13 cellular contexts compared by ENCODE assay signal in genomic region chr21:42677339-42678117, GRCh38. TPM values are rescaled to one million over a fixed set of nuclear protein-coding genes. Genes with fewer than 3 reads are reported as not detected.
DNase-seq lines count a peak whose midpoint lies in the region; ATAC-seq and TF ChIP-seq lines count a peak whose summit lies in the region.
"Had no signal": no experiment of that assay in that cellular context is flagged by ENCODE, and none has a peak within 500 bp of the region (broad histone marks: within the 10 kb centered on the region; RNA-seq: fewer than 3 reads in every experiment).

No MANE protein-coding gene starts in this region.

- peak overlapping the region in 3 of 10 donors; percentile 11 to 23 (median 21) for H3K4me3 Mint-ChIP-seq in naive thymus-derived CD4-positive, alpha-beta T cell
- H3K4me3 Mint-ChIP-seq: natural killer cell treated with Interleukin-12 subunit alpha and Interleukin-12 subunit beta and Interleukin-15 and Interleukin-18, amount 100 ng/mL, for 72 hours had no signal

- WGBS in mammary epithelial cell (ENCODE audit: low coverage, missing lambda C conversion rate), result 69% methylated on average over 14 of the region's 14 CpGs

- dilution Hi-C loops in mammary epithelial cell (cut with HindIII; ENCODE audit: low sequenced_read_pairs), result no loop called here

- peaks cover 5% of the 10 kb centered on the region for H3K4me1 ChIP-seq in mammary epithelial cell (ENCODE audit: insufficient read depth, low read length)
- H3K4me1 ChIP-seq in naive thymus-derived CD4-positive, alpha-beta T cell (ENCODE audit: control insufficient read depth in 2 of 2, insufficient read depth in 2 of 2, low read length in 2 of 2), result peaks cover 0 to 25% of the 10 kb centered on the region in 2 donors

- peak overlapping the region; percentile 3 for H3K4me2 ChIP-seq in mammary epithelial cell (ENCODE audit: insufficient read depth, low read depth, low read length)

- in situ Hi-C loops in mammary epithelial cell (cut with MboI; ENCODE audit: low sequenced_read_pairs in 2 of 2), result no loop called here

- CTCF ChIA-PET in mammary epithelial cell (lab: Charles Lee; ENCODE audit: low non-redundant PET), result no interaction called here
- CTCF ChIA-PET in naive thymus-derived CD4-positive, alpha-beta T cell (lab: Charles Lee), result no interaction called here

- peaks cover 20 to 58% (median 42%) of the 10 kb centered on the region in 7 donors for H3K4me1 Mint-ChIP-seq in naive thymus-derived CD4-positive, alpha-beta T cell

- peaks cover 0 to 14% (median 3%) of the 10 kb centered on the region in 5 donors for H3K36me3 Mint-ChIP-seq in naive thymus-derived CD4-positive, alpha-beta T cell
- H3K36me3 Mint-ChIP-seq: natural killer cell treated with Interleukin-12 subunit alpha and Interleukin-12 subunit beta and Interleukin-15 and Interleukin-18, amount 100 ng/mL, for 72 hours had no signal

- peak overlapping the region in 8 of 9 donors; percentile 38 to 76 (median 55) for H3K27ac Mint-ChIP-seq in naive thymus-derived CD4-positive, alpha-beta T cell

- H3K9me3 Mint-ChIP-seq in naive thymus-derived CD4-positive, alpha-beta T cell, result peaks cover 0 to 3% (median 0%) of the 10 kb centered on the region in 11 donors
- H3K9me3 Mint-ChIP-seq: natural killer cell treated with Interleukin-12 subunit alpha and Interleukin-12 subunit beta and Interleukin-15 and Interleukin-18, amount 100 ng/mL, for 72 hours had no signal

- peak; percentile 99 for DNase-seq in GF-D8 (lab: John Stamatoyannopoulos, UW)
- peak; percentile 22 for DNase-seq in NCI-H128 (lab: John Stamatoyannopoulos, UW; ENCODE audit: unreplicated experiment)
- peak; percentile 53 for DNase-seq in mammary epithelial cell
- DNase-seq in naive thymus-derived CD4-positive, alpha-beta T cell, result no peak
- DNase-seq in HuH-7.5 (ENCODE audit: low spot score), result no peak
- no peak for DNase-seq in left colon
- DNase-seq in NCI-H1436 treated with DMSO at 0.1 percent for 48 hours (lab: John Stamatoyannopoulos, UW), result no peak
- DNase-seq: amygdala; head of caudate nucleus; stimulated activated CD4-positive, alpha-beta T cell treated with anti-CD3 and anti-CD28 coated beads, Interleukin-4, amount 100 ng/mL, for 4 hours had no signal

- TF ChIP-seq CTCF in mammary epithelial cell (conservative IDR thresholded peaks at IDR 0.05 in 1 of 2, IDR thresholded peaks at IDR 0.05 in 1 of 2; ENCODE audit: extremely low read depth in 1 of 2, insufficient read depth in 1 of 2, low read depth in 1 of 2, low read length in 2 of 2), result no peak

- BruUV-seq in mammary epithelial cell (replicated peaks; lab: Mats Ljungman, UMichigan), result no TSS peak

- peaks cover 3% of the 10 kb centered on the region for H3K27me3 ChIP-seq in mammary epithelial cell (ENCODE audit: insufficient read depth, low read length)
- no peaks in the 10 kb centered on the region for H3K27me3 ChIP-seq in naive thymus-derived CD4-positive, alpha-beta T cell (ENCODE audit: control insufficient read depth in 2 of 2, insufficient read depth in 2 of 2, low read length in 2 of 2)
- H3K27me3 ChIP-seq: tibial nerve had no signal

- H2AFZ ChIP-seq in mammary epithelial cell (ENCODE audit: low read depth, low read length), result no peak overlapping the region

- H3K27ac ChIP-seq in mammary epithelial cell (ENCODE audit: insufficient read depth, low read depth, low read length), result no peak overlapping the region
- no peak overlapping the region for H3K27ac ChIP-seq in naive thymus-derived CD4-positive, alpha-beta T cell (ENCODE audit: low read depth, low read length)

- no peaks in the 10 kb centered on the region for H3K36me3 ChIP-seq in mammary epithelial cell (ENCODE audit: insufficient read depth, low read length)
- H3K36me3 ChIP-seq in naive thymus-derived CD4-positive, alpha-beta T cell (ENCODE audit: control insufficient read depth in 2 of 3, insufficient read depth in 3 of 3, low read length in 3 of 3), result no peaks in the 10 kb centered on the region

- no peak overlapping the region for H3K9ac ChIP-seq in mammary epithelial cell (ENCODE audit: insufficient read depth, low read length)

- H3K4me3 ChIP-seq in mammary epithelial cell (replicated peaks in 1 of 3; ENCODE audit: insufficient read depth in 1 of 3, low read depth in 2 of 3, low read length in 3 of 3), result no peak overlapping the region
- no peak overlapping the region for H3K4me3 ChIP-seq in naive thymus-derived CD4-positive, alpha-beta T cell (ENCODE audit: low read length)
- H3K4me3 ChIP-seq: tibial nerve had no signal

- no peaks in the 10 kb centered on the region for H3K79me2 ChIP-seq in mammary epithelial cell (ENCODE audit: insufficient read depth, low read length)

- intact Hi-C loops in mammary epithelial cell (cut with micrococcal nuclease) (no loop called here), left colon (cut with DNase I, micrococcal nuclease) (no loop called here)
- intact Hi-C loops in naive thymus-derived CD4-positive, alpha-beta T cell (cut with micrococcal nuclease), result no loop called here

- H3K9me3 ChIP-seq in mammary epithelial cell (replicated peaks; ENCODE audit: insufficient read depth, low read length), result no peaks in the 10 kb centered on the region
- no peaks in the 10 kb centered on the region for H3K9me3 ChIP-seq in naive thymus-derived CD4-positive, alpha-beta T cell (ENCODE audit: control insufficient read depth in 2 of 3, low read length in 3 of 3)
- H3K9me3 ChIP-seq: tibial nerve had no signal

- H3K27me3 Mint-ChIP-seq in naive thymus-derived CD4-positive, alpha-beta T cell, result peaks cover 0 to 5% (median 0%) of the 10 kb centered on the region in 5 donors

- H4K20me1 ChIP-seq in mammary epithelial cell (ENCODE audit: insufficient read depth, low read length), result no peaks in the 10 kb centered on the region

- POLR2A ChIA-PET in naive thymus-derived CD4-positive, alpha-beta T cell (lab: Charles Lee), result interaction anchor here (0.6 kb wide), 1 partner anchor 95 kb away, joined by 4 read pairs; no protein-coding TSS in a partner anchor

- ATAC-seq in naive thymus-derived CD4-positive, alpha-beta T cell, result no peak
- ATAC-seq in GM18873 (IDR thresholded peaks at IDR 0.05; ENCODE audit: low FRiP score, unreplicated experiment) (no peak), left colon (no peak)
- ATAC-seq: natural killer cell treated with Interleukin-12 subunit alpha and Interleukin-12 subunit beta and Interleukin-15 and Interleukin-18, amount 100 ng/mL, for 72 hours had no signal

RNA-seq across cellular contexts. Expression of gene PDE9A, which starts 24.1 kb away (rescaled TPM):
- 1 to 10 TPM in 1 of 2 donors, under 1 TPM in 1; 0.17 to 1.4 TPM for total RNA-seq in mammary epithelial cell
- 1.0 TPM for polyA plus RNA-seq in mammary epithelial cell
- polyA minus RNA-seq in mammary epithelial cell, result not detected
- 10 to 100 TPM; 14.1 to 18.4 (median 15.1) TPM for total RNA-seq in naive thymus-derived CD4-positive, alpha-beta T cell
- polyA plus RNA-seq in naive thymus-derived CD4-positive, alpha-beta T cell, result 1 to 10 TPM; 5.9 to 7.9 TPM
- 100 to 1,000 TPM; 117 to 236 TPM for total RNA-seq in left colon

Comparison
In these comparisons a context has a peak if more than half of its experiments do, and no peak if none do; other contexts are left out.
1. DNase-seq: peak in GF-D8 (single experiment), NCI-H128 (single experiment) and mammary epithelial cell (single experiment); none in naive thymus-derived CD4-positive, alpha-beta T cell (0 of 9), HuH-7.5 (single experiment), left colon (0 of 2) and NCI-H1436 treated with DMSO at 0.1 percent for 48 hours (single experiment).
2. RNA of gene PDE9A, which starts 24.1 kb away (total RNA-seq): 117 to 236 TPM in left colon and 14.1 to 18.4 TPM in naive thymus-derived CD4-positive, alpha-beta T cell; 0.17 to 1.4 TPM in mammary epithelial cell; every median in the first group is over 4 times any median in the second.